In the genomic region with DNA sequence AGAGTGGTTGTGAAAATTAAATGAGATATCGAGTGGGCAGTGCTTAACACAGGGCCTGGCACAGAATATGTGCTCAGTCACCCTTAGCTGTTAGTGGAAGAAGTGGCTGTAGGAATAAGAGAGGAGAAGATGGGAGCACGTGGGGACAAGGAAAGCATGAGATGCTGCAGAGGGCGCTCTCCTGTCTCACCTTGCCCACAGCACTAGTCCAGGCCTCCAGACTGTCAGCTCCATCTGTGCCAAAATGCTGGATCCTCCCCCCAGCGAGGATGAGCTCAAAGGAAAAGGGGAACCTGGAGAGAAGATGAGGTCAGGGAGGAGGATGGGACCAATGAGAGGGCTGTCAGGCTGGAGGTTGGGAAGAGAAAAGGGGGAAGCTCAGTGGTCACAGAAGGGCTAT, we compare ENCODE assay signal across 1 cellular context.
A peak's percentile ranks its signal among the peaks of the same experiment; 100 is the strongest.
TF ChIP-seq lines count a peak whose summit lies in the region.

No MANE protein-coding gene starts in this region.

TF ChIP-seq in K562, 482 proteins besides CTCF, POLR2A, EP300 and RAD21 (continued from another document and continues in another):
- TF ChIP-seq, protein P1, sequence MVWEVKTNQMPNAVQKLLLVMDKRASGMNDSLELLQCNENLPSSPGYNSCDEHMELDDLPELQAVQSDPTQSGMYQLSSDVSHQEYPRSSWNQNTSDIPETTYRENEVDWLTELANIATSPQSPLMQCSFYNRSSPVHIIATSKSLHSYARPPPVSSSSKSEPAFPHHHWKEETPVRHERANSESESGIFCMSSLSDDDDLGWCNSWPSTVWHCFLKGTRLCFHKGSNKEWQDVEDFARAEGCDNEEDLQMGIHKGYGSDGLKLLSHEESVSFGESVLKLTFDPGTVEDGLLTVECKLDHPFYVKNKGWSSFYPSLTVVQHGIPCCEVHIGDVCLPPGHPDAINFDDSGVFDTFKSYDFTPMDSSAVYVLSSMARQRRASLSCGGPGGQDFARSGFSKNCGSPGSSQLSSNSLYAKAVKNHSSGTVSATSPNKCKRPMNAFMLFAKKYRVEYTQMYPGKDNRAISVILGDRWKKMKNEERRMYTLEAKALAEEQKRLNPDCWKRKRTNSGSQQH (CRISPR knock-in tag; IDR thresholded peaks at IDR 0.05), result no peak
- TF ChIP-seq, protein P2, sequence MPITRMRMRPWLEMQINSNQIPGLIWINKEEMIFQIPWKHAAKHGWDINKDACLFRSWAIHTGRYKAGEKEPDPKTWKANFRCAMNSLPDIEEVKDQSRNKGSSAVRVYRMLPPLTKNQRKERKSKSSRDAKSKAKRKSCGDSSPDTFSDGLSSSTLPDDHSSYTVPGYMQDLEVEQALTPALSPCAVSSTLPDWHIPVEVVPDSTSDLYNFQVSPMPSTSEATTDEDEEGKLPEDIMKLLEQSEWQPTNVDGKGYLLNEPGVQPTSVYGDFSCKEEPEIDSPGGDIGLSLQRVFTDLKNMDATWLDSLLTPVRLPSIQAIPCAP (CRISPR knock-in tag; IDR thresholded peaks at IDR 0.05; ENCODE audit: borderline replicate concordance), result no peak
- TF ChIP-seq NCOA4 (IDR thresholded peaks at IDR 0.05; ENCODE audit: partially characterized antibody) (no peak), TARDBP (IDR thresholded peaks at IDR 0.05) (no peak), GTF2F1 (IDR thresholded peaks at IDR 0.05; ENCODE audit: low read depth, low read length) (no peak), ZKSCAN3 (CRISPR knock-in tag; IDR thresholded peaks at IDR 0.05) (no peak), RBM34 (IDR thresholded peaks at IDR 0.05; ENCODE audit: borderline replicate concordance, insufficient read depth, low read length) (no peak), EP400 (IDR thresholded peaks at IDR 0.05) (peak; percentile 47; the same call in 1 of the 2 replicates), HDAC2 (IDR thresholded peaks at IDR 0.05) (peak; percentile 39; the same call in 1 of the 2 replicates), TEAD4 (IDR thresholded peaks at IDR 0.05; ENCODE audit: low read length) (0 out of 2 replicates have a peak, but pooled peaks have one; percentile 15), TEAD4 (CRISPR knock-in tag; IDR thresholded peaks at IDR 0.05; ENCODE audit: borderline replicate concordance) (no peak), CBX3 (IDR thresholded peaks at IDR 0.05; ENCODE audit: borderline replicate concordance in 1 of 2, low read length in 2 of 2) (peak in 1 of 2 experiments; percentile 23; a peak in 1 of 3 replicates), RCOR1 (IDR thresholded peaks at IDR 0.05; ENCODE audit: borderline replicate concordance in 1 of 2, low read depth in 2 of 2, low read length in 2 of 2) (peak; percentile 36 to 77; a peak in 2 of 4 replicates), OTX1 (CRISPR knock-in tag; IDR thresholded peaks at IDR 0.05) (no peak), ESRRB (CRISPR knock-in tag; IDR thresholded peaks at IDR 0.05; ENCODE audit: borderline replicate concordance) (no peak), SMARCA4 (IDR thresholded peaks at IDR 0.05) (no peak), MCM5 (IDR thresholded peaks at IDR 0.05; ENCODE audit: low read depth) (no peak), ZC3H8 (IDR thresholded peaks at IDR 0.05) (no peak), GATAD2B (IDR thresholded peaks at IDR 0.05; ENCODE audit: borderline replicate concordance) (no peak), IRF2 (CRISPR knock-in tag; IDR thresholded peaks at IDR 0.05) (no peak), ZEB2 (IDR thresholded peaks at IDR 0.05) (peak; percentile 59), HDAC3 (IDR thresholded peaks at IDR 0.05; ENCODE audit: borderline replicate concordance, partially characterized antibody) (no peak), ZNF217 (CRISPR knock-in tag; IDR thresholded peaks at IDR 0.05) (no peak), TCF7L2 (IDR thresholded peaks at IDR 0.05; ENCODE audit: low read depth, low read length) (no peak), ZNF507 (tag; conservative IDR thresholded peaks at IDR 0.05) (no peak), ETV5 (CRISPR knock-in tag; IDR thresholded peaks at IDR 0.05; ENCODE audit: low read depth) (no peak), IFI16 (CRISPR knock-in tag; IDR thresholded peaks at IDR 0.05) (no peak), COPS2 (conservative IDR thresholded peaks at IDR 0.05) (no peak)
- TF ChIP-seq, protein P3, sequence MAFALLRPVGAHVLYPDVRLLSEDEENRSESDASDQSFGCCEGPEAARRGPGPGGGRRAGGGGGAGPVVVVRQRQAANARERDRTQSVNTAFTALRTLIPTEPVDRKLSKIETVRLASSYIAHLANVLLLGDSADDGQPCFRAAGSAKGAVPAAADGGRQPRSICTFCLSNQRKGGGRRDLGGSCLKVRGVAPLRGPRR (CRISPR knock-in tag; IDR thresholded peaks at IDR 0.05), result no peak
- TF ChIP-seq, protein P4, sequence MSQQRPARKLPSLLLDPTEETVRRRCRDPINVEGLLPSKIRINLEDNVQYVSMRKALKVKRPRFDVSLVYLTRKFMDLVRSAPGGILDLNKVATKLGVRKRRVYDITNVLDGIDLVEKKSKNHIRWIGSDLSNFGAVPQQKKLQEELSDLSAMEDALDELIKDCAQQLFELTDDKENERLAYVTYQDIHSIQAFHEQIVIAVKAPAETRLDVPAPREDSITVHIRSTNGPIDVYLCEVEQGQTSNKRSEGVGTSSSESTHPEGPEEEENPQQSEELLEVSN (IDR thresholded peaks at IDR 0.05; ENCODE audit: borderline replicate concordance in 1 of 2, extremely low read depth in 1 of 2, insufficient read depth in 1 of 2, insufficient read length in 1 of 2, low read depth in 1 of 2, low read length in 1 of 2, poor library complexity in 1 of 2, severe bottlenecking in 1 of 2), result peak; percentile 23 to 69
- TF ChIP-seq, protein P5, sequence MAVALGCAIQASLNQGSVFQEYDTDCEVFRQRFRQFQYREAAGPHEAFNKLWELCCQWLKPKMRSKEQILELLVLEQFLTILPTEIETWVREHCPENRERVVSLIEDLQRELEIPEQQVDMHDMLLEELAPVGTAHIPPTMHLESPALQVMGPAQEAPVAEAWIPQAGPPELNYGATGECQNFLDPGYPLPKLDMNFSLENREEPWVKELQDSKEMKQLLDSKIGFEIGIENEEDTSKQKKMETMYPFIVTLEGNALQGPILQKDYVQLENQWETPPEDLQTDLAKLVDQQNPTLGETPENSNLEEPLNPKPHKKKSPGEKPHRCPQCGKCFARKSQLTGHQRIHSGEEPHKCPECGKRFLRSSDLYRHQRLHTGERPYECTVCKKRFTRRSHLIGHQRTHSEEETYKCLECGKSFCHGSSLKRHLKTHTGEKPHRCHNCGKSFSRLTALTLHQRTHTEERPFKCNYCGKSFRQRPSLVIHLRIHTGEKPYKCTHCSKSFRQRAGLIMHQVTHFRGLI (CRISPR knock-in tag; IDR thresholded peaks at IDR 0.05), result no peak
- TF ChIP-seq, protein P6, sequence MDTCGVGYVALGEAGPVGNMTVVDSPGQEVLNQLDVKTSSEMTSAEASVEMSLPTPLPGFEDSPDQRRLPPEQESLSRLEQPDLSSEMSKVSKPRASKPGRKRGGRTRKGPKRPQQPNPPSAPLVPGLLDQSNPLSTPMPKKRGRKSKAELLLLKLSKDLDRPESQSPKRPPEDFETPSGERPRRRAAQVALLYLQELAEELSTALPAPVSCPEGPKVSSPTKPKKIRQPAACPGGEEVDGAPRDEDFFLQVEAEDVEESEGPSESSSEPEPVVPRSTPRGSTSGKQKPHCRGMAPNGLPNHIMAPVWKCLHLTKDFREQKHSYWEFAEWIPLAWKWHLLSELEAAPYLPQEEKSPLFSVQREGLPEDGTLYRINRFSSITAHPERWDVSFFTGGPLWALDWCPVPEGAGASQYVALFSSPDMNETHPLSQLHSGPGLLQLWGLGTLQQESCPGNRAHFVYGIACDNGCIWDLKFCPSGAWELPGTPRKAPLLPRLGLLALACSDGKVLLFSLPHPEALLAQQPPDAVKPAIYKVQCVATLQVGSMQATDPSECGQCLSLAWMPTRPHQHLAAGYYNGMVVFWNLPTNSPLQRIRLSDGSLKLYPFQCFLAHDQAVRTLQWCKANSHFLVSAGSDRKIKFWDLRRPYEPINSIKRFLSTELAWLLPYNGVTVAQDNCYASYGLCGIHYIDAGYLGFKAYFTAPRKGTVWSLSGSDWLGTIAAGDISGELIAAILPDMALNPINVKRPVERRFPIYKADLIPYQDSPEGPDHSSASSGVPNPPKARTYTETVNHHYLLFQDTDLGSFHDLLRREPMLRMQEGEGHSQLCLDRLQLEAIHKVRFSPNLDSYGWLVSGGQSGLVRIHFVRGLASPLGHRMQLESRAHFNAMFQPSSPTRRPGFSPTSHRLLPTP (IDR thresholded peaks at IDR 0.05; ENCODE audit: borderline replicate concordance, extremely low read depth, insufficient read length), result no peak
- TF ChIP-seq, protein P7, sequence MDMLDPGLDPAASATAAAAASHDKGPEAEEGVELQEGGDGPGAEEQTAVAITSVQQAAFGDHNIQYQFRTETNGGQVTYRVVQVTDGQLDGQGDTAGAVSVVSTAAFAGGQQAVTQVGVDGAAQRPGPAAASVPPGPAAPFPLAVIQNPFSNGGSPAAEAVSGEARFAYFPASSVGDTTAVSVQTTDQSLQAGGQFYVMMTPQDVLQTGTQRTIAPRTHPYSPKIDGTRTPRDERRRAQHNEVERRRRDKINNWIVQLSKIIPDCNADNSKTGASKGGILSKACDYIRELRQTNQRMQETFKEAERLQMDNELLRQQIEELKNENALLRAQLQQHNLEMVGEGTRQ (CRISPR knock-in tag; IDR thresholded peaks at IDR 0.05), result peak; percentile 52
- TF ChIP-seq, protein P8, sequence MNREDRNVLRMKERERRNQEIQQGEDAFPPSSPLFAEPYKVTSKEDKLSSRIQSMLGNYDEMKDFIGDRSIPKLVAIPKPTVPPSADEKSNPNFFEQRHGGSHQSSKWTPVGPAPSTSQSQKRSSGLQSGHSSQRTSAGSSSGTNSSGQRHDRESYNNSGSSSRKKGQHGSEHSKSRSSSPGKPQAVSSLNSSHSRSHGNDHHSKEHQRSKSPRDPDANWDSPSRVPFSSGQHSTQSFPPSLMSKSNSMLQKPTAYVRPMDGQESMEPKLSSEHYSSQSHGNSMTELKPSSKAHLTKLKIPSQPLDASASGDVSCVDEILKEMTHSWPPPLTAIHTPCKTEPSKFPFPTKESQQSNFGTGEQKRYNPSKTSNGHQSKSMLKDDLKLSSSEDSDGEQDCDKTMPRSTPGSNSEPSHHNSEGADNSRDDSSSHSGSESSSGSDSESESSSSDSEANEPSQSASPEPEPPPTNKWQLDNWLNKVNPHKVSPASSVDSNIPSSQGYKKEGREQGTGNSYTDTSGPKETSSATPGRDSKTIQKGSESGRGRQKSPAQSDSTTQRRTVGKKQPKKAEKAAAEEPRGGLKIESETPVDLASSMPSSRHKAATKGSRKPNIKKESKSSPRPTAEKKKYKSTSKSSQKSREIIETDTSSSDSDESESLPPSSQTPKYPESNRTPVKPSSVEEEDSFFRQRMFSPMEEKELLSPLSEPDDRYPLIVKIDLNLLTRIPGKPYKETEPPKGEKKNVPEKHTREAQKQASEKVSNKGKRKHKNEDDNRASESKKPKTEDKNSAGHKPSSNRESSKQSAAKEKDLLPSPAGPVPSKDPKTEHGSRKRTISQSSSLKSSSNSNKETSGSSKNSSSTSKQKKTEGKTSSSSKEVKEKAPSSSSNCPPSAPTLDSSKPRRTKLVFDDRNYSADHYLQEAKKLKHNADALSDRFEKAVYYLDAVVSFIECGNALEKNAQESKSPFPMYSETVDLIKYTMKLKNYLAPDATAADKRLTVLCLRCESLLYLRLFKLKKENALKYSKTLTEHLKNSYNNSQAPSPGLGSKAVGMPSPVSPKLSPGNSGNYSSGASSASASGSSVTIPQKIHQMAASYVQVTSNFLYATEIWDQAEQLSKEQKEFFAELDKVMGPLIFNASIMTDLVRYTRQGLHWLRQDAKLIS (CRISPR knock-in tag; IDR thresholded peaks at IDR 0.05), result no peak
- TF ChIP-seq, protein P9, sequence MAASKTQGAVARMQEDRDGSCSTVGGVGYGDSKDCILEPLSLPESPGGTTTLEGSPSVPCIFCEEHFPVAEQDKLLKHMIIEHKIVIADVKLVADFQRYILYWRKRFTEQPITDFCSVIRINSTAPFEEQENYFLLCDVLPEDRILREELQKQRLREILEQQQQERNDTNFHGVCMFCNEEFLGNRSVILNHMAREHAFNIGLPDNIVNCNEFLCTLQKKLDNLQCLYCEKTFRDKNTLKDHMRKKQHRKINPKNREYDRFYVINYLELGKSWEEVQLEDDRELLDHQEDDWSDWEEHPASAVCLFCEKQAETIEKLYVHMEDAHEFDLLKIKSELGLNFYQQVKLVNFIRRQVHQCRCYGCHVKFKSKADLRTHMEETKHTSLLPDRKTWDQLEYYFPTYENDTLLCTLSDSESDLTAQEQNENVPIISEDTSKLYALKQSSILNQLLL (CRISPR knock-in tag; IDR thresholded peaks at IDR 0.05; ENCODE audit: borderline replicate concordance), result no peak
- TF ChIP-seq, protein P10, sequence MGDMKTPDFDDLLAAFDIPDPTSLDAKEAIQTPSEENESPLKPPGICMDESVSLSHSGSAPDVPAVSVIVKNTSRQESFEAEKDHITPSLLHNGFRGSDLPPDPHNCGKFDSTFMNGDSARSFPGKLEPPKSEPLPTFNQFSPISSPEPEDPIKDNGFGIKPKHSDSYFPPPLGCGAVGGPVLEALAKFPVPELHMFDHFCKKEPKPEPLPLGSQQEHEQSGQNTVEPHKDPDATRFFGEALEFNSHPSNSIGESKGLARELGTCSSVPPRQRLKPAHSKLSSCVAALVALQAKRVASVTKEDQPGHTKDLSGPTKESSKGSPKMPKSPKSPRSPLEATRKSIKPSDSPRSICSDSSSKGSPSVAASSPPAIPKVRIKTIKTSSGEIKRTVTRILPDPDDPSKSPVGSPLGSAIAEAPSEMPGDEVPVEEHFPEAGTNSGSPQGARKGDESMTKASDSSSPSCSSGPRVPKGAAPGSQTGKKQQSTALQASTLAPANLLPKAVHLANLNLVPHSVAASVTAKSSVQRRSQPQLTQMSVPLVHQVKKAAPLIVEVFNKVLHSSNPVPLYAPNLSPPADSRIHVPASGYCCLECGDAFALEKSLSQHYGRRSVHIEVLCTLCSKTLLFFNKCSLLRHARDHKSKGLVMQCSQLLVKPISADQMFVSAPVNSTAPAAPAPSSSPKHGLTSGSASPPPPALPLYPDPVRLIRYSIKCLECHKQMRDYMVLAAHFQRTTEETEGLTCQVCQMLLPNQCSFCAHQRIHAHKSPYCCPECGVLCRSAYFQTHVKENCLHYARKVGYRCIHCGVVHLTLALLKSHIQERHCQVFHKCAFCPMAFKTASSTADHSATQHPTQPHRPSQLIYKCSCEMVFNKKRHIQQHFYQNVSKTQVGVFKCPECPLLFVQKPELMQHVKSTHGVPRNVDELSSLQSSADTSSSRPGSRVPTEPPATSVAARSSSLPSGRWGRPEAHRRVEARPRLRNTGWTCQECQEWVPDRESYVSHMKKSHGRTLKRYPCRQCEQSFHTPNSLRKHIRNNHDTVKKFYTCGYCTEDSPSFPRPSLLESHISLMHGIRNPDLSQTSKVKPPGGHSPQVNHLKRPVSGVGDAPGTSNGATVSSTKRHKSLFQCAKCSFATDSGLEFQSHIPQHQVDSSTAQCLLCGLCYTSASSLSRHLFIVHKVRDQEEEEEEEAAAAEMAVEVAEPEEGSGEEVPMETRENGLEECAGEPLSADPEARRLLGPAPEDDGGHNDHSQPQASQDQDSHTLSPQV (IDR thresholded peaks at IDR 0.05), result peak; percentile 56
- TF ChIP-seq, protein P11, sequence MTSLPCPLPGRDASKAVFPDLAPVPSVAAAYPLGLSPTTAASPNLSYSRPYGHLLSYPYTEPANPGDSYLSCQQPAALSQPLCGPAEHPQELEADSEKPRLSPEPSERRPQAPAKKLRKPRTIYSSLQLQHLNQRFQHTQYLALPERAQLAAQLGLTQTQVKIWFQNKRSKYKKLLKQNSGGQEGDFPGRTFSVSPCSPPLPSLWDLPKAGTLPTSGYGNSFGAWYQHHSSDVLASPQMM (CRISPR knock-in tag; IDR thresholded peaks at IDR 0.05), result no peak
- TF ChIP-seq, protein P12, sequence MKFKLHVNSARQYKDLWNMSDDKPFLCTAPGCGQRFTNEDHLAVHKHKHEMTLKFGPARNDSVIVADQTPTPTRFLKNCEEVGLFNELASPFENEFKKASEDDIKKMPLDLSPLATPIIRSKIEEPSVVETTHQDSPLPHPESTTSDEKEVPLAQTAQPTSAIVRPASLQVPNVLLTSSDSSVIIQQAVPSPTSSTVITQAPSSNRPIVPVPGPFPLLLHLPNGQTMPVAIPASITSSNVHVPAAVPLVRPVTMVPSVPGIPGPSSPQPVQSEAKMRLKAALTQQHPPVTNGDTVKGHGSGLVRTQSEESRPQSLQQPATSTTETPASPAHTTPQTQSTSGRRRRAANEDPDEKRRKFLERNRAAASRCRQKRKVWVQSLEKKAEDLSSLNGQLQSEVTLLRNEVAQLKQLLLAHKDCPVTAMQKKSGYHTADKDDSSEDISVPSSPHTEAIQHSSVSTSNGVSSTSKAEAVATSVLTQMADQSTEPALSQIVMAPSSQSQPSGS (CRISPR knock-in tag; IDR thresholded peaks at IDR 0.05), result no peak
